In genomic region chr6:30511147-30511546, GRCh38 we compare ENCODE assay signal across 18 cellular contexts. TPM values are rescaled to one million over a fixed set of nuclear protein-coding genes. Genes with fewer than 3 reads are reported as not detected.
DNase-seq lines count a peak whose midpoint lies in the region; ATAC-seq and TF ChIP-seq lines count a peak whose summit lies in the region.
"Had no signal": no experiment of that assay in that cellular context is flagged by ENCODE, and none has a peak within 500 bp of the region (broad histone marks: within the 10 kb centered on the region; RNA-seq: fewer than 3 reads in every experiment).

No MANE protein-coding gene starts in this region.

- no peak overlapping the region for H3K4me3 ChIP-seq in MM.1S (ENCODE audit: low read length)
- H3K4me3 ChIP-seq in endodermal cell (ENCODE audit: low read length) = no peak overlapping the region
- H3K4me3 ChIP-seq: thyroid gland had no signal

- no peak for TF ChIP-seq POLR2A in erythroblast (IDR thresholded peaks at IDR 0.05; ENCODE audit: low read length)

- peak; percentile 5 for DNase-seq in activated naive CD4-positive, alpha-beta T cell treated with anti-CD3 and anti-CD28 coated beads for 36 hours
- DNase-seq in activated naive CD4-positive, alpha-beta T cell (lab: John Stamatoyannopoulos, UW) = no peak
- no peak for DNase-seq in MM.1S
- peak; percentile 17 for DNase-seq in endodermal cell
- no peak for DNase-seq in cerebellar cortex (ENCODE audit: low spot score)
- no peak for DNase-seq in erythroblast (lab: John Stamatoyannopoulos, UW)
- DNase-seq: aorta; cortex of kidney; left cardiac atrium; NCI-H146; retina; stimulated activated CD4-positive, alpha-beta T cell treated with anti-CD3 and anti-CD28 coated beads, Interleukin-1b, Interleukin-23, amount 100 ng/mL, for 48 hours; thyroid gland; WERI-Rb-1 had no signal

- H3K4me1 ChIP-seq in MM.1S (ENCODE audit: low read length) (peaks cover 44% of the 10 kb centered on the region), endodermal cell (ENCODE audit: control insufficient read depth, insufficient read depth, low read length) (no peaks in the 10 kb centered on the region)
- H3K4me1 ChIP-seq: thyroid gland had no signal

- H4K20me1 ChIP-seq in MM.1S (ENCODE audit: insufficient read depth, low read length) = no peaks in the 10 kb centered on the region

- ATAC-seq in stimulated activated memory B cell treated with anti-CD40 and anti-IgM and Interleukin-4, amounts not matched to agents 10 μg/mL and 1 μg/mL and 100 μg/mL, for 72 hours = no peak
- no peak for ATAC-seq in HG03520 (IDR thresholded peaks at IDR 0.05; ENCODE audit: unreplicated experiment)
- ATAC-seq: HCT116, left cardiac atrium had no signal

- H3K27ac ChIP-seq in MM.1S (ENCODE audit: low read length) = no peak overlapping the region
- H3K27ac ChIP-seq in endodermal cell (ENCODE audit: low read depth, low read length) = no peak overlapping the region
- H3K27ac ChIP-seq: KMS-11, thyroid gland, WERI-Rb-1 had no signal

- no peaks in the 10 kb centered on the region for H3K9me2 ChIP-seq in MM.1S (replicated peaks; ENCODE audit: insufficient read depth, low read length)

- H3K36me3 ChIP-seq in MM.1S (replicated peaks; ENCODE audit: insufficient read depth, low read length) = no peaks in the 10 kb centered on the region
- H3K36me3 ChIP-seq in endodermal cell (ENCODE audit: control insufficient read depth, insufficient read depth, low read length) = no peaks in the 10 kb centered on the region
- H3K36me3 ChIP-seq: thyroid gland, WERI-Rb-1 had no signal

- H3K4me2 ChIP-seq in MM.1S (ENCODE audit: low read depth, low read length) = 0 out of 2 replicates have a peak overlapping the region, but pooled peaks have one; percentile 1
- H3K4me2 ChIP-seq: KMS-11 had no signal

- CTCF ChIA-PET in activated naive CD4-positive, alpha-beta T cell treated with anti-CD3 and anti-CD28 coated beads for 36 hours (lab: Charles Lee) = interaction anchor here (0.9 to 4.1 kb wide), 8 partner anchors 10 to 33 kb away, joined by 3 to 21 read pairs (median 8); no protein-coding TSS in a partner anchor

- H3K4me1 Mint-ChIP-seq in activated naive CD4-positive, alpha-beta T cell treated with anti-CD3 and anti-CD28 coated beads for 36 hours (ENCODE audit: low read depth) = peaks cover 68% of the 10 kb centered on the region
- H3K4me1 Mint-ChIP-seq in endodermal cell = peaks cover 8% of the 10 kb centered on the region
- peaks cover 79% of the 10 kb centered on the region for H3K4me1 Mint-ChIP-seq in stimulated activated memory B cell treated with anti-CD40 and anti-IgM and Interleukin-4, amounts not matched to agents 10 μg/mL and 1 μg/mL and 100 μg/mL, for 72 hours

- peaks cover 36% of the 10 kb centered on the region for H3F3A ChIP-seq in MM.1S (ENCODE audit: insufficient read depth, low read length)

- no peak for TF ChIP-seq CTCF in MM.1S (IDR thresholded peaks at IDR 0.05; ENCODE audit: low read length)
- TF ChIP-seq CTCF in endodermal cell (conservative IDR thresholded peaks at IDR 0.05) = no peak

- no peaks in the 10 kb centered on the region for H3K9me3 ChIP-seq in MM.1S (replicated peaks; ENCODE audit: insufficient read depth, low read length)
- H3K9me3 ChIP-seq in endodermal cell (ENCODE audit: control insufficient read depth, low read length) = no peaks in the 10 kb centered on the region
- H3K9me3 ChIP-seq: thyroid gland had no signal

- no peaks in the 10 kb centered on the region for H3K27me3 Mint-ChIP-seq in activated naive CD4-positive, alpha-beta T cell treated with anti-CD3 and anti-CD28 coated beads for 36 hours (ENCODE audit: low read depth)
- H3K27me3 Mint-ChIP-seq in endodermal cell (ENCODE audit: insufficient read depth) = no peaks in the 10 kb centered on the region
- H3K27me3 Mint-ChIP-seq in stimulated activated memory B cell treated with anti-CD40 and anti-IgM and Interleukin-4, amounts not matched to agents 10 μg/mL and 1 μg/mL and 100 μg/mL, for 72 hours = no peaks in the 10 kb centered on the region

- intact Hi-C loops in activated naive CD4-positive, alpha-beta T cell treated with anti-CD3 and anti-CD28 coated beads for 36 hours (cut with micrococcal nuclease) = loop anchor here (10.0 kb wide), 1 partner anchor 1064 kb away; the partner anchor contains the start of genes LTA and TNF

- 64 to 79% methylated on average over 5 of the region's 5 CpGs for WGBS in endodermal cell (ENCODE audit: insufficient coverage in 1 of 2, insufficient read length in 1 of 2), 2 experiments

- peak overlapping the region; percentile 63; the same call in 1 of the 2 replicates for H2AFZ ChIP-seq in MM.1S (ENCODE audit: low read length)

- no peaks in the 10 kb centered on the region for H3K9me3 Mint-ChIP-seq in activated naive CD4-positive, alpha-beta T cell treated with anti-CD3 and anti-CD28 coated beads for 36 hours
- H3K9me3 Mint-ChIP-seq in endodermal cell = no peaks in the 10 kb centered on the region
- H3K9me3 Mint-ChIP-seq in stimulated activated memory B cell treated with anti-CD40 and anti-IgM and Interleukin-4, amounts not matched to agents 10 μg/mL and 1 μg/mL and 100 μg/mL, for 72 hours = no peaks in the 10 kb centered on the region

- H3K4me3 Mint-ChIP-seq in activated naive CD4-positive, alpha-beta T cell treated with anti-CD3 and anti-CD28 coated beads for 36 hours = peak overlapping the region; percentile 53
- no peak overlapping the region for H3K4me3 Mint-ChIP-seq in endodermal cell
- no peak overlapping the region for H3K4me3 Mint-ChIP-seq in stimulated activated memory B cell treated with anti-CD40 and anti-IgM and Interleukin-4, amounts not matched to agents 10 μg/mL and 1 μg/mL and 100 μg/mL, for 72 hours

- peak overlapping the region; percentile 86 for H3K27ac Mint-ChIP-seq in activated naive CD4-positive, alpha-beta T cell treated with anti-CD3 and anti-CD28 coated beads for 36 hours
- H3K27ac Mint-ChIP-seq in endodermal cell = no peak overlapping the region
- H3K27ac Mint-ChIP-seq in stimulated activated memory B cell treated with anti-CD40 and anti-IgM and Interleukin-4, amounts not matched to agents 10 μg/mL and 1 μg/mL and 100 μg/mL, for 72 hours = peak overlapping the region; percentile 57

- H3K9ac ChIP-seq in MM.1S (ENCODE audit: low read length) = no peak overlapping the region
- H3K9ac ChIP-seq in endodermal cell (ENCODE audit: extremely low read depth, low read length, poor library complexity, severe bottlenecking) = no peak overlapping the region
- H3K9ac ChIP-seq: KMS-11 had no signal

- H3K36me3 Mint-ChIP-seq in activated naive CD4-positive, alpha-beta T cell treated with anti-CD3 and anti-CD28 coated beads for 36 hours (ENCODE audit: low read depth) = no peaks in the 10 kb centered on the region
- H3K36me3 Mint-ChIP-seq in endodermal cell (ENCODE audit: low read depth) = no peaks in the 10 kb centered on the region
- H3K36me3 Mint-ChIP-seq in stimulated activated memory B cell treated with anti-CD40 and anti-IgM and Interleukin-4, amounts not matched to agents 10 μg/mL and 1 μg/mL and 100 μg/mL, for 72 hours = no peaks in the 10 kb centered on the region

- no peaks in the 10 kb centered on the region for H3K79me2 ChIP-seq in MM.1S (ENCODE audit: low read length)

- H3K27me3 ChIP-seq in MM.1S (replicated peaks; ENCODE audit: insufficient read depth, low read length) = no peaks in the 10 kb centered on the region
- no peaks in the 10 kb centered on the region for H3K27me3 ChIP-seq in endodermal cell (ENCODE audit: control insufficient read depth, insufficient read depth, low read length, poor library complexity, severe bottlenecking)
- H3K27me3 ChIP-seq: thyroid gland had no signal

RNA-seq across cellular contexts. Expression of gene HLA-E, which starts 21.8 kb away (rescaled TPM):
- total RNA-seq in activated naive CD4-positive, alpha-beta T cell treated with anti-CD3 and anti-CD28 coated beads for 36 hours = 100 to 1,000 TPM; 598 to 608 TPM
- total RNA-seq in endodermal cell = 10 to 100 TPM; 31.7 to 38.4 TPM
- polyA plus RNA-seq in endodermal cell (2013, experiment 1 of 2) = 22.1 TPM
- polyA plus RNA-seq in endodermal cell (2013, experiment 2 of 2) = 24.1 TPM

RNA-seq across cellular contexts. Expression of gene GNL1, which starts 45.1 kb away (rescaled TPM):
- total RNA-seq in activated naive CD4-positive, alpha-beta T cell treated with anti-CD3 and anti-CD28 coated beads for 36 hours = 10 to 100 TPM; 78.2 to 82.1 TPM
- 10 to 100 TPM; 82.1 to 93.5 TPM for total RNA-seq in endodermal cell
- polyA plus RNA-seq in endodermal cell (2013, experiment 1 of 2) = 44.7 TPM
- polyA plus RNA-seq in endodermal cell (2013, experiment 2 of 2) = 37.3 TPM

RNA-seq across cellular contexts. Expression of gene PRR3, which starts 45.9 kb away (rescaled TPM):
- total RNA-seq in activated naive CD4-positive, alpha-beta T cell treated with anti-CD3 and anti-CD28 coated beads for 36 hours = 10 to 100 TPM; 21.7 to 22.0 TPM
- total RNA-seq in endodermal cell = 10 to 100 TPM; 10.9 to 12.0 TPM
- polyA plus RNA-seq in endodermal cell (2013, experiment 1 of 2) = 42.4 TPM
- polyA plus RNA-seq in endodermal cell (2013, experiment 2 of 2) = 36.6 TPM

Comparison
In these comparisons a context has a peak if more than half of its experiments do, and no peak if none do; other contexts are left out.
1. DNase-seq: peak in activated naive CD4-positive, alpha-beta T cell treated with anti-CD3 and anti-CD28 coated beads for 36 hours (single experiment) and endodermal cell (single experiment); none in activated naive CD4-positive, alpha-beta T cell (0 of 4), MM.1S (single experiment), cerebellar cortex (single experiment) and erythroblast (0 of 2).
2. RNA of gene HLA-E, which starts 21.8 kb away (total RNA-seq): 598 to 608 TPM in activated naive CD4-positive, alpha-beta T cell treated with anti-CD3 and anti-CD28 coated beads for 36 hours; 31.7 to 38.4 TPM in endodermal cell; every median in the first group is over 10 times any median in the second.